ENCODE assay signal across 1 cellular context in the genomic region with DNA sequence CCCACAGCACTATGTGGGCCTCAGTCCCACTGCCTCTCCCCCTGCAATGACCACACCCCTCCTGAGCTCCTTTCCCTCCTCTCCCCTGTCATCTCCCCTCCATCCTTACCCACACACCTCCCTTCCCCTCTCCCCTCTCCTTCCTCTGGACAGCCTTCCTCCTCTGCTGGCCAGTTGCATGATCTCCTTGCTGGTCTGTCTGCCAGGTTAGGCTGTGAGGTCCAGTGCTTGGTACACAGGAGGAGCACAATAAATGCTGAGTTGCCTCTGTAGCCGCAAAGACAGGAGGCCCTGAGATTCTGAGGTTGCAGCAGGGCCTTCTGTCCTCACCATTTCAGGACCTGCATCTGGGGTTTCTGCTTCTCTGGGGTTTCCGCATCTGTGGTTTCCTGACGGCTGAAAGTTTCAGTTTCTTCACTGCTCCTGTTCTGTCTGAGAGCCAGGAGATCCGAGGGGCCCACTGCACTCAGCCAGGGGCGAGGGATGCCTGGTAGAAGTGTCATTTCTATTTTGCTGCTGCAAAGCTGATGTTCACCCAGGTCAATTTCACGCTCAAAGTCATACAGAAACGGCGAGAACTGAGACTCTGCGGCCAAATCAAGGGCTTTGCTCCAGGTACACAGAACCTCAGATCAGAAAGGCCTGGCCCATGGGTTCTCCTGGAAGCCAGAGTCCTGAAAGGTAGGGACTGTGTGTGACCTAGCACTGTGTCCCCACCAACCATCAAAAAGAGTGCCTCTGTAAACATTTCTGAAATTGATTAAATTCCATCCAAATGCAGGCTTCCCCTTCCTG.
A peak's percentile ranks its signal among the peaks of the same experiment; 100 is the strongest.
TF ChIP-seq lines count a peak whose summit lies in the region.

No MANE protein-coding gene starts in this region.

TF ChIP-seq in HepG2, 621 proteins besides CTCF, POLR2A, EP300 and RAD21 (continued from another document and continues in another):
- TF ChIP-seq, protein P1, sequence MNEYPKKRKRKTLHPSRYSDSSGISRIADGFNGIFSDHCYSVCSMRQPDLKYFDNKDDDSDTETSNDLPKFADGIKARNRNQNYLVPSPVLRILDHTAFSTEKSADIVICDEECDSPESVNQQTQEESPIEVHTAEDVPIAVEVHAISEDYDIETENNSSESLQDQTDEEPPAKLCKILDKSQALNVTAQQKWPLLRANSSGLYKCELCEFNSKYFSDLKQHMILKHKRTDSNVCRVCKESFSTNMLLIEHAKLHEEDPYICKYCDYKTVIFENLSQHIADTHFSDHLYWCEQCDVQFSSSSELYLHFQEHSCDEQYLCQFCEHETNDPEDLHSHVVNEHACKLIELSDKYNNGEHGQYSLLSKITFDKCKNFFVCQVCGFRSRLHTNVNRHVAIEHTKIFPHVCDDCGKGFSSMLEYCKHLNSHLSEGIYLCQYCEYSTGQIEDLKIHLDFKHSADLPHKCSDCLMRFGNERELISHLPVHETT (CRISPR knock-in tag; conservative IDR thresholded peaks at IDR 0.05) = no peak
- no peak for TF ChIP-seq PLRG1 (conservative IDR thresholded peaks at IDR 0.05)
- TF ChIP-seq NPAS2 (CRISPR knock-in tag; IDR thresholded peaks at IDR 0.05; ENCODE audit: borderline replicate concordance) = no peak
- no peak for TF ChIP-seq SP1 (IDR thresholded peaks at IDR 0.05)
- no peak for TF ChIP-seq SP1 (CRISPR knock-in tag; IDR thresholded peaks at IDR 0.05)
- peak; percentile 33 for TF ChIP-seq DBP (CRISPR knock-in tag; IDR thresholded peaks at IDR 0.05; ENCODE audit: not compliant biosample characterization)
- no peak for TF ChIP-seq JUND (CRISPR knock-in tag; IDR thresholded peaks at IDR 0.05)
- 0 out of 2 replicates have a peak, but pooled peaks have one; percentile 5 for TF ChIP-seq ZNF616 (CRISPR knock-in tag; IDR thresholded peaks at IDR 0.05; ENCODE audit: low read depth)
- TF ChIP-seq RFXAP (CRISPR knock-in tag; IDR thresholded peaks at IDR 0.05; ENCODE audit: borderline replicate concordance) = 0 out of 2 replicates have a peak, but pooled peaks have one; percentile 35
- TF ChIP-seq XRCC5 (optimal IDR thresholded peaks at IDR 0.05; ENCODE audit: low read length) = no peak
- TF ChIP-seq ZSCAN12 (CRISPR knock-in tag; IDR thresholded peaks at IDR 0.05) = peak; percentile 75; the same call in 1 of the 2 replicates
- no peak for TF ChIP-seq PPARG (CRISPR knock-in tag; conservative IDR thresholded peaks at IDR 0.05)
- no peak for TF ChIP-seq IRX3 (CRISPR knock-in tag; IDR thresholded peaks at IDR 0.05; ENCODE audit: borderline replicate concordance, low read depth)
- TF ChIP-seq HNF4A (CRISPR knock-in tag; IDR thresholded peaks at IDR 0.05) = peak; percentile 10; the same call in 1 of the 2 replicates
- no peak for TF ChIP-seq ZNF607 (CRISPR knock-in tag; IDR thresholded peaks at IDR 0.05; ENCODE audit: borderline replicate concordance)
- 0 out of 2 replicates have a peak, but pooled peaks have one; percentile 60 for TF ChIP-seq ZNF256 (CRISPR knock-in tag; conservative IDR thresholded peaks at IDR 0.05)
- TF ChIP-seq NRL (CRISPR knock-in tag; IDR thresholded peaks at IDR 0.05; ENCODE audit: borderline replicate concordance) = 0 out of 2 replicates have a peak, but pooled peaks have one; percentile 34
- TF ChIP-seq ELF3 (CRISPR knock-in tag; IDR thresholded peaks at IDR 0.05) = 0 out of 2 replicates have a peak, but pooled peaks have one; percentile 23
- TF ChIP-seq, protein P2, sequence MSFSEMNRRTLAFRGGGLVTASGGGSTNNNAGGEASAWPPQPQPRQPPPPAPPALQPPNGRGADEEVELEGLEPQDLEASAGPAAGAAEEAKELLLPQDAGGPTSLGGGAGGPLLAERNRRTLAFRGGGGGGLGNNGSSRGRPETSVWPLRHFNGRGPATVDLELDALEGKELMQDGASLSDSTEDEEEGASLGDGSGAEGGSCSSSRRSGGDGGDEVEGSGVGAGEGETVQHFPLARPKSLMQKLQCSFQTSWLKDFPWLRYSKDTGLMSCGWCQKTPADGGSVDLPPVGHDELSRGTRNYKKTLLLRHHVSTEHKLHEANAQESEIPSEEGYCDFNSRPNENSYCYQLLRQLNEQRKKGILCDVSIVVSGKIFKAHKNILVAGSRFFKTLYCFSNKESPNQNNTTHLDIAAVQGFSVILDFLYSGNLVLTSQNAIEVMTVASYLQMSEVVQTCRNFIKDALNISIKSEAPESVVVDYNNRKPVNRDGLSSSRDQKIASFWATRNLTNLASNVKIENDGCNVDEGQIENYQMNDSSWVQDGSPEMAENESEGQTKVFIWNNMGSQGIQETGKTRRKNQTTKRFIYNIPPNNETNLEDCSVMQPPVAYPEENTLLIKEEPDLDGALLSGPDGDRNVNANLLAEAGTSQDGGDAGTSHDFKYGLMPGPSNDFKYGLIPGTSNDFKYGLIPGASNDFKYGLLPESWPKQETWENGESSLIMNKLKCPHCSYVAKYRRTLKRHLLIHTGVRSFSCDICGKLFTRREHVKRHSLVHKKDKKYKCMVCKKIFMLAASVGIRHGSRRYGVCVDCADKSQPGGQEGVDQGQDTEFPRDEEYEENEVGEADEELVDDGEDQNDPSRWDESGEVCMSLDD (CRISPR knock-in tag; IDR thresholded peaks at IDR 0.05; ENCODE audit: borderline replicate concordance) = peak; percentile 72; the same call in 1 of the 2 replicates
- TF ChIP-seq SNAPC4 (CRISPR knock-in tag; IDR thresholded peaks at IDR 0.05) = 0 out of 2 replicates have a peak, but pooled peaks have one; percentile 47
- TF ChIP-seq ZNF350 (CRISPR knock-in tag; IDR thresholded peaks at IDR 0.05; ENCODE audit: borderline replicate concordance, low read depth) = 0 out of 2 replicates have a peak, but pooled peaks have one; percentile 6
- 0 out of 2 replicates have a peak, but pooled peaks have one; percentile 31 for TF ChIP-seq ZNF557 (CRISPR knock-in tag; IDR thresholded peaks at IDR 0.05)
- no peak for TF ChIP-seq KDM1A (CRISPR knock-in tag; IDR thresholded peaks at IDR 0.05)
- TF ChIP-seq KLF16 (CRISPR knock-in tag; IDR thresholded peaks at IDR 0.05) = no peak
- TF ChIP-seq ZNF567 (CRISPR knock-in tag; IDR thresholded peaks at IDR 0.05; ENCODE audit: borderline replicate concordance) = no peak
- TF ChIP-seq ZSCAN20 (CRISPR knock-in tag; IDR thresholded peaks at IDR 0.05; ENCODE audit: borderline replicate concordance) = 0 out of 2 replicates have a peak, but pooled peaks have one; percentile 39
- TF ChIP-seq, protein P3, sequence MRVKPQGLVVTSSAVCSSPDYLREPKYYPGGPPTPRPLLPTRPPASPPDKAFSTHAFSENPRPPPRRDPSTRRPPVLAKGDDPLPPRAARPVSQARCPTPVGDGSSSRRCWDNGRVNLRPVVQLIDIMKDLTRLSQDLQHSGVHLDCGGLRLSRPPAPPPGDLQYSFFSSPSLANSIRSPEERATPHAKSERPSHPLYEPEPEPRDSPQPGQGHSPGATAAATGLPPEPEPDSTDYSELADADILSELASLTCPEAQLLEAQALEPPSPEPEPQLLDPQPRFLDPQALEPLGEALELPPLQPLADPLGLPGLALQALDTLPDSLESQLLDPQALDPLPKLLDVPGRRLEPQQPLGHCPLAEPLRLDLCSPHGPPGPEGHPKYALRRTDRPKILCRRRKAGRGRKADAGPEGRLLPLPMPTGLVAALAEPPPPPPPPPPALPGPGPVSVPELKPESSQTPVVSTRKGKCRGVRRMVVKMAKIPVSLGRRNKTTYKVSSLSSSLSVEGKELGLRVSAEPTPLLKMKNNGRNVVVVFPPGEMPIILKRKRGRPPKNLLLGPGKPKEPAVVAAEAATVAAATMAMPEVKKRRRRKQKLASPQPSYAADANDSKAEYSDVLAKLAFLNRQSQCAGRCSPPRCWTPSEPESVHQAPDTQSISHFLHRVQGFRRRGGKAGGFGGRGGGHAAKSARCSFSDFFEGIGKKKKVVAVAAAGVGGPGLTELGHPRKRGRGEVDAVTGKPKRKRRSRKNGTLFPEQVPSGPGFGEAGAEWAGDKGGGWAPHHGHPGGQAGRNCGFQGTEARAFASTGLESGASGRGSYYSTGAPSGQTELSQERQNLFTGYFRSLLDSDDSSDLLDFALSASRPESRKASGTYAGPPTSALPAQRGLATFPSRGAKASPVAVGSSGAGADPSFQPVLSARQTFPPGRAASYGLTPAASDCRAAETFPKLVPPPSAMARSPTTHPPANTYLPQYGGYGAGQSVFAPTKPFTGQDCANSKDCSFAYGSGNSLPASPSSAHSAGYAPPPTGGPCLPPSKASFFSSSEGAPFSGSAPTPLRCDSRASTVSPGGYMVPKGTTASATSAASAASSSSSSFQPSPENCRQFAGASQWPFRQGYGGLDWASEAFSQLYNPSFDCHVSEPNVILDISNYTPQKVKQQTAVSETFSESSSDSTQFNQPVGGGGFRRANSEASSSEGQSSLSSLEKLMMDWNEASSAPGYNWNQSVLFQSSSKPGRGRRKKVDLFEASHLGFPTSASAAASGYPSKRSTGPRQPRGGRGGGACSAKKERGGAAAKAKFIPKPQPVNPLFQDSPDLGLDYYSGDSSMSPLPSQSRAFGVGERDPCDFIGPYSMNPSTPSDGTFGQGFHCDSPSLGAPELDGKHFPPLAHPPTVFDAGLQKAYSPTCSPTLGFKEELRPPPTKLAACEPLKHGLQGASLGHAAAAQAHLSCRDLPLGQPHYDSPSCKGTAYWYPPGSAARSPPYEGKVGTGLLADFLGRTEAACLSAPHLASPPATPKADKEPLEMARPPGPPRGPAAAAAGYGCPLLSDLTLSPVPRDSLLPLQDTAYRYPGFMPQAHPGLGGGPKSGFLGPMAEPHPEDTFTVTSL (CRISPR knock-in tag; IDR thresholded peaks at IDR 0.05; ENCODE audit: borderline replicate concordance) = peak; percentile 14; the same call in 1 of the 2 replicates
- peak; percentile 38; the same call in 1 of the 2 replicates for TF ChIP-seq PHF21A (CRISPR knock-in tag; IDR thresholded peaks at IDR 0.05)
- TF ChIP-seq STAG1 (CRISPR knock-in tag; IDR thresholded peaks at IDR 0.05) = peak; percentile 12; the same call in 1 of the 2 replicates
- TF ChIP-seq CREM (IDR thresholded peaks at IDR 0.05) = no peak
- TF ChIP-seq CREM (CRISPR knock-in tag; IDR thresholded peaks at IDR 0.05) = no peak
- TF ChIP-seq HNF4G (IDR thresholded peaks at IDR 0.05; ENCODE audit: borderline replicate concordance, low read depth, low read length) = no peak
- no peak for TF ChIP-seq HNF4G (CRISPR knock-in tag; IDR thresholded peaks at IDR 0.05; ENCODE audit: borderline replicate concordance, low read depth)
- no peak for TF ChIP-seq NFIB (CRISPR knock-in tag; IDR thresholded peaks at IDR 0.05; ENCODE audit: borderline replicate concordance)
- no peak for TF ChIP-seq HCFC1 (IDR thresholded peaks at IDR 0.05; ENCODE audit: low read depth, low read length)
- TF ChIP-seq CC2D1A (CRISPR knock-in tag; IDR thresholded peaks at IDR 0.05) = no peak
- TF ChIP-seq TSC22D2 (CRISPR knock-in tag; IDR thresholded peaks at IDR 0.05; ENCODE audit: borderline replicate concordance) = no peak
- TF ChIP-seq ZNF180 (CRISPR knock-in tag; IDR thresholded peaks at IDR 0.05; ENCODE audit: borderline replicate concordance, low read depth) = 0 out of 2 replicates have a peak, but pooled peaks have one; percentile 29
- no peak for TF ChIP-seq FIP1L1 (IDR thresholded peaks at IDR 0.05; ENCODE audit: borderline replicate concordance, insufficient read depth, low read depth, low read length)
- TF ChIP-seq ATRX (CRISPR knock-in tag; IDR thresholded peaks at IDR 0.05; ENCODE audit: borderline replicate concordance) = no peak
- TF ChIP-seq ZFY (CRISPR knock-in tag; IDR thresholded peaks at IDR 0.05) = no peak; the same call in 1 of the 2 replicates
- TF ChIP-seq ZNF724P (CRISPR knock-in tag; IDR thresholded peaks at IDR 0.05; ENCODE audit: borderline replicate concordance) = no peak
- no peak for TF ChIP-seq IRF2 (CRISPR knock-in tag; IDR thresholded peaks at IDR 0.05)
- peak; percentile 92 for TF ChIP-seq PCBP2 (optimal IDR thresholded peaks at IDR 0.05; ENCODE audit: low read depth, low read length, poor library complexity, severe bottlenecking)
- no peak for TF ChIP-seq ZNF205 (CRISPR knock-in tag; IDR thresholded peaks at IDR 0.05)
- TF ChIP-seq TAF1 (CRISPR knock-in tag; IDR thresholded peaks at IDR 0.05) = no peak
- no peak for TF ChIP-seq ZNF713 (CRISPR knock-in tag; IDR thresholded peaks at IDR 0.05)
- TF ChIP-seq, protein P4, sequence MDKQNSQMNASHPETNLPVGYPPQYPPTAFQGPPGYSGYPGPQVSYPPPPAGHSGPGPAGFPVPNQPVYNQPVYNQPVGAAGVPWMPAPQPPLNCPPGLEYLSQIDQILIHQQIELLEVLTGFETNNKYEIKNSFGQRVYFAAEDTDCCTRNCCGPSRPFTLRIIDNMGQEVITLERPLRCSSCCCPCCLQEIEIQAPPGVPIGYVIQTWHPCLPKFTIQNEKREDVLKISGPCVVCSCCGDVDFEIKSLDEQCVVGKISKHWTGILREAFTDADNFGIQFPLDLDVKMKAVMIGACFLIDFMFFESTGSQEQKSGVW (CRISPR knock-in tag; IDR thresholded peaks at IDR 0.05; ENCODE audit: borderline replicate concordance) = no peak
